ENCODE assay signal across 12 cellular contexts in the genomic region with DNA sequence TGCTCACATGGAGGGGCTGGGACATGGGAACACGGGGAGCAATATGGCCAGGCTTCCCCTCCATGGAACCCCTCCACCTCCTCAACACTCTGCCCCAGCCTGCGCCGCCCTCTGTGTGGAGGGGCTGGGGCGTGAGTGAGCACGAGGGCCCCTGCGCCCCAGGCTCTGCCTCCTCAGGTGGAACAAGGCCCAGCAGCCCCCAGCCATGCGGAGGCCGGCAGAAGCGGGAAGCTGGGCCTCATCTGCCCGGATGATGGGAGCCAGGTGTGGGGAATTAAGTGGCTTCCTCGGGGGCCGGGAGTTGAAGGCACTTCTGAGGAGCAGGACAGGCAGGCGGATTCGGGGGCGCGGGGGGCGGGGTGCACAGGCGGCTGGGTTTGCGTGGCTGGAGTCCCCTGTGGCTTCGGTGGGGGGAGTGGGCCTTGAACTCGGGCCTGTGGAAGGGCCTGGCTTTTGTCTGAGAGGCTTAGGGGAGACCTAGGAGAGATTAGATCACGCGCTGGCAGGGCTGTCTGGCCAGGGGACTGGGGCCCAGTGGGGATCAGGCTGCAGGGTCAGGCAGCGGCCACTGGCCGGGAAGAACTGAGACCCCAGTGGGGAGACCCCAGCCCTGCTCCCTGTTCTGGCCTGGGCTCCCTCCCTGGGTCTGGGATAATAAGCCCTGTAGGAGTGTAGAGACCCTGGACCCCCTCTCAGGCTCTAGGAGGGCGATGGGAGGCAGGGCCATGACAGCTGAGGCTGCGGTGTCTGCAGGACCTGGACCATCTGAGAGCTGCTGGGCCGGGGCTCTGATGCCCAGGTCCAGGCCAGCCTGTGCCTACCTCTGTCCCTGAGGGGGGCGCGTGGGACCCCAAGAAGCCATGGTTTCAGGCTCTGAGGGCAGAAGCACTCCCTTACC. TPM values are rescaled to one million over a fixed set of nuclear protein-coding genes. Genes with fewer than 3 reads are reported as not detected.
DNase-seq lines count a peak whose midpoint lies in the region; ATAC-seq and TF ChIP-seq lines count a peak whose summit lies in the region.
"Had no signal": no experiment of that assay in that cellular context is flagged by ENCODE, and none has a peak within 500 bp of the region (broad histone marks: within the 10 kb centered on the region; RNA-seq: fewer than 3 reads in every experiment).

No MANE protein-coding gene starts in this region.

- peaks cover 5% of the 10 kb centered on the region for H3K36me3 Mint-ChIP-seq in T-helper 2 cell treated with Interferon-gamma antibody and Interleukin-4, amounts not matched to agents 5 μg/mL and 100 μg/mL, for 36 hours (ENCODE audit: low read depth)

- TF ChIP-seq CTCF in RWPE1 (conservative IDR thresholded peaks at IDR 0.05; ENCODE audit: low read depth), result no peak
- TF ChIP-seq CTCF in left ventricle myocardium inferior (IDR thresholded peaks at IDR 0.05; ENCODE audit: borderline replicate concordance), result no peak

- H3K27me3 Mint-ChIP-seq in T-helper 2 cell treated with Interferon-gamma antibody and Interleukin-4, amounts not matched to agents 5 μg/mL and 100 μg/mL, for 36 hours (ENCODE audit: low read depth), result no peaks in the 10 kb centered on the region

- H3K36me3 ChIP-seq in left ventricle myocardium inferior, result peaks cover 3% of the 10 kb centered on the region
- peaks cover under 1% of the 10 kb centered on the region for H3K36me3 ChIP-seq in rectal smooth muscle tissue (ENCODE audit: control insufficient read depth, insufficient read depth, low read length)

- DNase-seq in 8988T (peak; percentile 46), RWPE1 (ENCODE audit: low spot score) (no peak), left ventricle myocardium inferior (peak; percentile 64), mesenteric fat pad (ENCODE audit: low spot score) (no peak), substantia nigra (lab: John Stamatoyannopoulos, UW) (no peak)
- DNase-seq in T-helper 2 cell treated with Interferon-gamma antibody and Interleukin-4, amounts not matched to agents 5 μg/mL and 100 μg/mL, for 36 hours (ENCODE audit: low spot score), result no peak
- DNase-seq: NCI-H524, retina, SIG-M5 had no signal

- CTCF ChIA-PET in RWPE1 (lab: Yijun Ruan, JAX), result interaction anchor here (3.4 kb wide), 1 partner anchor 185 kb away, joined by 27 read pairs; no protein-coding TSS in a partner anchor

- H3K9ac ChIP-seq in rectal smooth muscle tissue (ENCODE audit: low read length), result no peak overlapping the region

- no peak overlapping the region for H3K27ac Mint-ChIP-seq in T-helper 2 cell treated with Interferon-gamma antibody and Interleukin-4, amounts not matched to agents 5 μg/mL and 100 μg/mL, for 36 hours

- peak overlapping the region; percentile 100 for H3K27ac ChIP-seq in RWPE1
- peak overlapping the region; percentile 97 for H3K27ac ChIP-seq in left ventricle myocardium inferior (replicated peaks)
- peak overlapping the region; percentile 71 for H3K27ac ChIP-seq in rectal smooth muscle tissue (ENCODE audit: low read depth, low read length)
- no peak overlapping the region for H3K27ac ChIP-seq in substantia nigra (ENCODE audit: low read depth, low read length, poor library complexity, severe bottlenecking)

- POLR2A ChIA-PET in RWPE1 (lab: Yijun Ruan, JAX; ENCODE audit: low non-redundant PET), result no interaction called here

- no peaks in the 10 kb centered on the region for H3K4me1 Mint-ChIP-seq in T-helper 2 cell treated with Interferon-gamma antibody and Interleukin-4, amounts not matched to agents 5 μg/mL and 100 μg/mL, for 36 hours (ENCODE audit: low read depth)

- no peaks in the 10 kb centered on the region for H3K9me3 Mint-ChIP-seq in T-helper 2 cell treated with Interferon-gamma antibody and Interleukin-4, amounts not matched to agents 5 μg/mL and 100 μg/mL, for 36 hours

- no peaks in the 10 kb centered on the region for H3K9me3 ChIP-seq in left ventricle myocardium inferior (replicated peaks)

- H3K27me3 ChIP-seq in left ventricle myocardium inferior (ENCODE audit: low read depth), result no peaks in the 10 kb centered on the region
- H3K27me3 ChIP-seq in rectal smooth muscle tissue (ENCODE audit: control insufficient read depth, insufficient read depth, low read length), result peaks cover 4% of the 10 kb centered on the region

- no peak overlapping the region for H3K4me3 Mint-ChIP-seq in T-helper 2 cell treated with Interferon-gamma antibody and Interleukin-4, amounts not matched to agents 5 μg/mL and 100 μg/mL, for 36 hours

- H3K4me3 ChIP-seq in left ventricle myocardium inferior (peak overlapping the region; percentile 25), rectal smooth muscle tissue (ENCODE audit: low read length) (no peak overlapping the region)

- H3K4me1 ChIP-seq in left ventricle myocardium inferior (peaks cover 87% of the 10 kb centered on the region), rectal smooth muscle tissue (ENCODE audit: control insufficient read depth, insufficient read depth, low read length) (peaks cover 15% of the 10 kb centered on the region)

- ATAC-seq in GM19395 (IDR thresholded peaks at IDR 0.05; ENCODE audit: unreplicated experiment), result no peak

- intact Hi-C loops in left ventricle myocardium inferior (cut with micrococcal nuclease), result no loop called here

RNA-seq across cellular contexts. Expression of a gene that starts 13.3 kb away (rescaled TPM):
- total RNA-seq in left ventricle myocardium inferior (2.4 TPM), mesenteric fat pad (not detected)
- total RNA-seq: bronchial epithelial cell had no signal

RNA-seq across cellular contexts. Expression of a gene that starts 25.5 kb away (rescaled TPM):
- 19.7 TPM for total RNA-seq in left ventricle myocardium inferior
- total RNA-seq in mesenteric fat pad, result 46.4 TPM

RNA-seq across cellular contexts. Expression of a gene that starts 39.6 kb away (rescaled TPM):
- total RNA-seq in left ventricle myocardium inferior (not detected), mesenteric fat pad (0.64 TPM)

RNA-seq across cellular contexts. Expression of a gene that starts 41.1 kb away (rescaled TPM):
- total RNA-seq in left ventricle myocardium inferior, result 30.7 TPM
- 22.9 TPM for total RNA-seq in mesenteric fat pad
- total RNA-seq: bronchial epithelial cell had no signal

RNA-seq across cellular contexts. Expression of a gene that starts 43.6 kb away (rescaled TPM):
- not detected for total RNA-seq in left ventricle myocardium inferior
- total RNA-seq in mesenteric fat pad, result not detected

Comparison
In these comparisons a context has a peak if more than half of its experiments do, and no peak if none do; other contexts are left out.
1. DNase-seq: peak in 8988T (single experiment) and left ventricle myocardium inferior (single experiment); none in RWPE1 (single experiment), mesenteric fat pad (single experiment), substantia nigra (0 of 49) and T-helper 2 cell treated with Interferon-gamma antibody and Interleukin-4, amounts not matched to agents 5 μg/mL and 100 μg/mL, for 36 hours (single experiment).